Comparison of ENCODE assay signal across 13 cellular contexts in the genomic region with DNA sequence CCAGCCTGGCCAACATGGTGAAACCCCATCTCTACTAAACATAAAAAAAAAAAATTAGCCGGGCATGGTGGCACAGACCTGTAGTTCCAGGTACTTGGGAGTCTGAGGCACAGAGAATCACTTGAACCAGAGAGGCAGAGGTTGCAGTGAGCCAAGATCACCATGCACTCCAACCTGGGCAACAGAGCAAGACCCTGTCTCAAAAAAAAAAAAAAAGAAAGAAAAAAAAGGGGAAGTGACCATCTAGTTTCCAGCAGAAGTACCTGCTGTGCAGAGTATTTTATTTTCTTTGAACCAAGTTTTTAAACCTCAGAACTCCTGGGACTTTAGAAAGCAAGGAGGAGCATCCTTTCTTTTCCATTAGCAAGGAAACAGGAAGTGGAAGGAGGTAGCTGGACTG. TPM values are rescaled to one million over a fixed set of nuclear protein-coding genes. Genes with fewer than 3 reads are reported as not detected.
DNase-seq lines count a peak whose midpoint lies in the region; ATAC-seq and TF ChIP-seq lines count a peak whose summit lies in the region.
"Had no signal": no experiment of that assay in that cellular context is flagged by ENCODE, and none has a peak within 500 bp of the region (broad histone marks: within the 10 kb centered on the region; RNA-seq: fewer than 3 reads in every experiment).

No MANE protein-coding gene starts in this region.

- ATAC-seq in activated B cell treated with CpG ODN at 0.5 μM for 24 hours (ENCODE audit: low read depth) (peak; percentile 45), naive B cell (ENCODE audit: low read depth in 2 of 2) (peak; percentile 36 to 52), HG03159 (IDR thresholded peaks at IDR 0.05; ENCODE audit: unreplicated experiment) (no peak)

- intact Hi-C loops in activated B cell treated with CpG ODN at 0.5 μM for 24 hours (cut with micrococcal nuclease), result no loop called here

- H3K4me1 Mint-ChIP-seq in activated B cell treated with CpG ODN at 0.5 μM for 24 hours, result peaks cover 21% of the 10 kb centered on the region
- peaks cover 18 to 25% (median 19%) of the 10 kb centered on the region in 3 donors for H3K4me1 Mint-ChIP-seq in naive B cell

- POLR2A ChIA-PET in activated B cell treated with CpG ODN at 0.5 μM for 24 hours (lab: Charles Lee), result no interaction called here

- no peak overlapping the region for H3K4me3 Mint-ChIP-seq in activated B cell treated with CpG ODN at 0.5 μM for 24 hours
- H3K4me3 Mint-ChIP-seq in naive B cell, result peak overlapping the region in 1 of 8 donors; percentile 7
- H3K4me3 Mint-ChIP-seq: CD4-positive, CD25-positive, alpha-beta regulatory T cell; CD8-positive, alpha-beta memory T cell; H9 had no signal

- CTCF ChIA-PET in activated B cell treated with CpG ODN at 0.5 μM for 24 hours (lab: Charles Lee), result no interaction called here

- no peaks in the 10 kb centered on the region for H3K9me3 Mint-ChIP-seq in activated B cell treated with CpG ODN at 0.5 μM for 24 hours
- H3K9me3 Mint-ChIP-seq in naive B cell, result no peaks in the 10 kb centered on the region
- H3K9me3 Mint-ChIP-seq: CD4-positive, CD25-positive, alpha-beta regulatory T cell; CD8-positive, alpha-beta memory T cell; H9 had no signal

- DNase-seq in KBM-7 (peak; percentile 27), MV-4-11 (lab: John Stamatoyannopoulos, UW) (peak; percentile 22), activated B cell treated with CpG ODN at 0.5 μM for 24 hours (no peak), naive B cell (no peak), SK-N-DZ (ENCODE audit: low spot score) (no peak), T-helper 1 cell (no peak)
- DNase-seq: BE2C; C1 segment of cervical spinal cord; CD4-positive, CD25-positive, alpha-beta regulatory T cell; CD8-positive, alpha-beta memory T cell; COR-L47; H9 had no signal

- H3K36me3 Mint-ChIP-seq in activated B cell treated with CpG ODN at 0.5 μM for 24 hours (ENCODE audit: low read depth), result peaks cover 19% of the 10 kb centered on the region
- H3K36me3 Mint-ChIP-seq in naive B cell, result no peaks in the 10 kb centered on the region

- H3K27me3 Mint-ChIP-seq in activated B cell treated with CpG ODN at 0.5 μM for 24 hours (no peaks in the 10 kb centered on the region), naive B cell (no peaks in the 10 kb centered on the region)
- H3K27me3 Mint-ChIP-seq: CD4-positive, CD25-positive, alpha-beta regulatory T cell; CD8-positive, alpha-beta memory T cell had no signal

- in situ Hi-C loops in KBM-7 (cut with MboI; ENCODE audit: low pct_unique_long_range_greater_than_20kb, low sequenced_read_pairs), result no loop called here

- TF ChIP-seq CTCF in activated B cell treated with CpG ODN at 0.5 μM for 24 hours (IDR thresholded peaks at IDR 0.05), result no peak

- H3K27ac Mint-ChIP-seq in activated B cell treated with CpG ODN at 0.5 μM for 24 hours (no peak overlapping the region), naive B cell (peak overlapping the region in 4 of 6 donors; percentile 56 to 89 (median 70))
- H3K27ac Mint-ChIP-seq: CD4-positive, CD25-positive, alpha-beta regulatory T cell; CD8-positive, alpha-beta memory T cell; H9 had no signal

RNA-seq across cellular contexts. Expression of a gene that starts 6.5 kb away (rescaled TPM):
- total RNA-seq in activated B cell treated with CpG ODN at 0.5 μM for 24 hours, result 6.8 and 7.3 TPM in 2 replicates
- polyA plus RNA-seq in naive B cell (ENCODE audit: low read depth in 6 of 6), result 10 to 100 TPM in 2 of 6 donors, 1 to 10 TPM in 4; 6.7 to 11.8 (median 7.4) TPM
- 8.2 and 8.6 TPM in 2 replicates for polyA plus RNA-seq in SK-N-DZ (2014; cell fraction: cytosol; rRNA removed)
- 5.6 and 8.3 TPM in 2 replicates for polyA plus RNA-seq in SK-N-DZ (2014; cell fraction: nucleus; rRNA removed)

RNA-seq across cellular contexts. Expression of a gene that starts 6.7 kb away (rescaled TPM):
- total RNA-seq in activated B cell treated with CpG ODN at 0.5 μM for 24 hours, result 60.7 and 69.1 TPM in 2 replicates
- 10 to 100 TPM; 24.0 to 42.7 (median 34.1) TPM for polyA plus RNA-seq in naive B cell (ENCODE audit: low read depth in 6 of 6)
- polyA plus RNA-seq in SK-N-DZ (2014; cell fraction: cytosol; rRNA removed), result 28.4 and 44.3 TPM in 2 replicates
- polyA plus RNA-seq in SK-N-DZ (2014; cell fraction: nucleus; rRNA removed), result 40.9 and 53.7 TPM in 2 replicates

RNA-seq across cellular contexts. Expression of a gene that starts 42.1 kb away (rescaled TPM):
- total RNA-seq in activated B cell treated with CpG ODN at 0.5 μM for 24 hours, result 55.7 and 67.1 TPM in 2 replicates
- 10 to 100 TPM; 36.1 to 70.4 (median 41.8) TPM for polyA plus RNA-seq in naive B cell (ENCODE audit: low read depth in 6 of 6)
- 81.0 and 85.6 TPM in 2 replicates for polyA plus RNA-seq in SK-N-DZ (2014; cell fraction: cytosol; rRNA removed)
- polyA plus RNA-seq in SK-N-DZ (2014; cell fraction: nucleus; rRNA removed), result 173 and 206 TPM in 2 replicates

Comparison
In these comparisons a context has a peak if more than half of its experiments do, and no peak if none do; other contexts are left out.
1. DNase-seq: peak in KBM-7 (single experiment) and MV-4-11 (single experiment); none in activated B cell treated with CpG ODN at 0.5 μM for 24 hours (single experiment), naive B cell (single experiment), SK-N-DZ (single experiment) and T-helper 1 cell (0 of 5).